ENCODE assay signal across 8 cellular contexts in genomic region chr13:52158629-52159158, GRCh38. TPM values are rescaled to one million over a fixed set of nuclear protein-coding genes. Genes with fewer than 3 reads are reported as not detected.
DNase-seq lines count a peak whose midpoint lies in the region; ATAC-seq and TF ChIP-seq lines count a peak whose summit lies in the region.

No MANE protein-coding gene starts in this region.

- peak overlapping the region; percentile 67 for H3K27ac Mint-ChIP-seq in activated T-helper 2 cell treated with anti-CD3 and anti-CD28 coated beads, Interferon-gamma antibody, Interleukin-2, Interleukin-4, amounts not matched to agents 10 μg/mL and 5 μg/mL and 100 μg/mL, durations not matched to agents 14 hours and 24 hours and 36 hours

- intact Hi-C loops in A673 (cut with micrococcal nuclease; ENCODE audit: unreplicated experiment), result no loop called here
- intact Hi-C loops in activated T-helper 2 cell treated with anti-CD3 and anti-CD28 coated beads, Interferon-gamma antibody, Interleukin-2, Interleukin-4, amounts not matched to agents 10 μg/mL and 5 μg/mL and 100 μg/mL, durations not matched to agents 14 hours and 24 hours and 36 hours (cut with micrococcal nuclease), result loop anchor here (2.0 kb wide), 1 partner anchor 36 kb away; no protein-coding TSS in a partner anchor

- no peaks in the 10 kb centered on the region for H3K36me3 ChIP-seq in A673 (ENCODE audit: insufficient read depth, low read length, poor library complexity, severe bottlenecking)
- H3K36me3 ChIP-seq in cardiac muscle cell, result no peaks in the 10 kb centered on the region
- no peaks in the 10 kb centered on the region for H3K36me3 ChIP-seq in parathyroid adenoma (ENCODE audit: control insufficient read depth, insufficient read depth, low read length)

- H3K9me3 ChIP-seq in A673 (ENCODE audit: low read depth, low read length, poor library complexity, severe bottlenecking), result no peaks in the 10 kb centered on the region
- H3K9me3 ChIP-seq in cardiac muscle cell (ENCODE audit: low read depth), result no peaks in the 10 kb centered on the region
- no peaks in the 10 kb centered on the region for H3K9me3 ChIP-seq in parathyroid adenoma (ENCODE audit: control insufficient read depth, low read length)

- peak overlapping the region; percentile 61 for H3K4me2 ChIP-seq in parathyroid adenoma (ENCODE audit: low read length)

- no peak overlapping the region for H3K9ac ChIP-seq in parathyroid adenoma

- H3K4me3 ChIP-seq in A673 (ENCODE audit: low read depth, low read length, poor library complexity, severe bottlenecking) (peak overlapping the region; percentile 61), cardiac muscle cell (peak overlapping the region; percentile 77), parathyroid adenoma (ENCODE audit: low read depth, low read length) (peak overlapping the region; percentile 51)

- peak overlapping the region; percentile 91 for H2AFZ ChIP-seq in parathyroid adenoma

- peaks cover 44% of the 10 kb centered on the region for H3K4me1 Mint-ChIP-seq in activated T-helper 2 cell treated with anti-CD3 and anti-CD28 coated beads, Interferon-gamma antibody, Interleukin-2, Interleukin-4, amounts not matched to agents 10 μg/mL and 5 μg/mL and 100 μg/mL, durations not matched to agents 14 hours and 24 hours and 36 hours (ENCODE audit: low read depth)

- H3K27ac ChIP-seq in A673 (ENCODE audit: low read depth, low read length, poor library complexity, severe bottlenecking), result peak overlapping the region; percentile 70
- H3K27ac ChIP-seq in cardiac muscle cell, result no peak overlapping the region
- peak overlapping the region; percentile 44 for H3K27ac ChIP-seq in parathyroid adenoma

- no peaks in the 10 kb centered on the region for H3K79me2 ChIP-seq in parathyroid adenoma

- peak; percentile 37 for DNase-seq in A673 (ENCODE audit: low spot score)
- DNase-seq in HT-29 (ENCODE audit: low spot score), result peak; percentile 37
- DNase-seq in activated T-helper 2 cell treated with anti-CD3 and anti-CD28 coated beads, Interferon-gamma antibody, Interleukin-2, Interleukin-4, amounts not matched to agents 10 μg/mL and 5 μg/mL and 100 μg/mL, durations not matched to agents 14 hours and 24 hours and 36 hours (ENCODE audit: low spot score), result no peak
- peak in 1 of 2 donors; percentile 51 for DNase-seq in cardiac muscle cell (ENCODE audit: low read depth in 1 of 2, low spot score in 1 of 2)
- DNase-seq in activated gamma-delta T cell (lab: John Stamatoyannopoulos, UW), result no peak
- DNase-seq in stimulated activated CD4-positive, alpha-beta T cell treated with anti-CD3 and anti-CD28 coated beads, Interleukin-4, amount 100 ng/mL, for 1 hour, result no peak

- CTCF ChIA-PET in A673 (lab: Charles Lee), result no interaction called here

- no peaks in the 10 kb centered on the region for H3K36me3 Mint-ChIP-seq in activated T-helper 2 cell treated with anti-CD3 and anti-CD28 coated beads, Interferon-gamma antibody, Interleukin-2, Interleukin-4, amounts not matched to agents 10 μg/mL and 5 μg/mL and 100 μg/mL, durations not matched to agents 14 hours and 24 hours and 36 hours (ENCODE audit: low read depth)

- no TSS peak for BruUV-seq in A673 (replicated peaks; lab: Mats Ljungman, UMichigan)

- peaks cover 22% of the 10 kb centered on the region for H3K4me1 ChIP-seq in A673 (ENCODE audit: insufficient read depth, low read length, poor library complexity, severe bottlenecking)
- peaks cover 10% of the 10 kb centered on the region for H3K4me1 ChIP-seq in cardiac muscle cell (ENCODE audit: low read depth)
- no peaks in the 10 kb centered on the region for H3K4me1 ChIP-seq in parathyroid adenoma

- H3K4me3 Mint-ChIP-seq in activated T-helper 2 cell treated with anti-CD3 and anti-CD28 coated beads, Interferon-gamma antibody, Interleukin-2, Interleukin-4, amounts not matched to agents 10 μg/mL and 5 μg/mL and 100 μg/mL, durations not matched to agents 14 hours and 24 hours and 36 hours (ENCODE audit: low read depth), result peak overlapping the region; percentile 80

- ATAC-seq in GM18907 (IDR thresholded peaks at IDR 0.05; ENCODE audit: unreplicated experiment), result peak; percentile 34

- no peaks in the 10 kb centered on the region for H3K27me3 ChIP-seq in A673 (replicated peaks; ENCODE audit: insufficient read depth, low read depth, low read length, poor library complexity)
- no peaks in the 10 kb centered on the region for H3K27me3 ChIP-seq in cardiac muscle cell
- no peaks in the 10 kb centered on the region for H3K27me3 ChIP-seq in parathyroid adenoma (ENCODE audit: control insufficient read depth, insufficient read depth, low read length)

- no peak for TF ChIP-seq CTCF in A673 (conservative IDR thresholded peaks at IDR 0.05; ENCODE audit: low read depth, low read length)
- no peak for TF ChIP-seq CTCF in cardiac muscle cell (IDR thresholded peaks at IDR 0.05; ENCODE audit: low read depth, low read length)
- TF ChIP-seq CTCF in parathyroid adenoma (IDR thresholded peaks at IDR 0.05), result no peak

- peaks cover 3% of the 10 kb centered on the region for H3K27me3 Mint-ChIP-seq in activated T-helper 2 cell treated with anti-CD3 and anti-CD28 coated beads, Interferon-gamma antibody, Interleukin-2, Interleukin-4, amounts not matched to agents 10 μg/mL and 5 μg/mL and 100 μg/mL, durations not matched to agents 14 hours and 24 hours and 36 hours (ENCODE audit: low read depth)

- no peaks in the 10 kb centered on the region for H3K9me3 Mint-ChIP-seq in activated T-helper 2 cell treated with anti-CD3 and anti-CD28 coated beads, Interferon-gamma antibody, Interleukin-2, Interleukin-4, amounts not matched to agents 10 μg/mL and 5 μg/mL and 100 μg/mL, durations not matched to agents 14 hours and 24 hours and 36 hours

- POLR2A ChIA-PET in A673 (lab: Charles Lee; ENCODE audit: low non-redundant PET), result no interaction called here

RNA-seq across cellular contexts. Expression of gene NEK3, which starts 0.7 kb away (rescaled TPM):
- 15.9 and 18.1 TPM in 2 replicates for total RNA-seq in A673 (2021)
- 12.1 and 16.9 TPM in 2 replicates for total RNA-seq in HT-29 (2014; rRNA removed; shearing (Covaris generic))
- total RNA-seq in activated T-helper 2 cell treated with anti-CD3 and anti-CD28 coated beads, Interferon-gamma antibody, Interleukin-2, Interleukin-4, amounts not matched to agents 10 μg/mL and 5 μg/mL and 100 μg/mL, durations not matched to agents 14 hours and 24 hours and 36 hours, result 9.4 and 10.0 TPM in 2 replicates
- total RNA-seq in cardiac muscle cell, result 14.2 and 16.1 TPM in 2 replicates
- polyA plus RNA-seq in cardiac muscle cell, result 18.3 and 20.6 TPM in 2 replicates

RNA-seq across cellular contexts. Expression of gene NEK5, which starts 29.8 kb away (rescaled TPM):
- 0.13 TPM in 1 of 2 replicates, not detected in the other for total RNA-seq in A673 (2021)
- 0.05 TPM in 1 of 2 replicates, not detected in the other for total RNA-seq in HT-29 (2014; rRNA removed; shearing (Covaris generic))
- total RNA-seq in activated T-helper 2 cell treated with anti-CD3 and anti-CD28 coated beads, Interferon-gamma antibody, Interleukin-2, Interleukin-4, amounts not matched to agents 10 μg/mL and 5 μg/mL and 100 μg/mL, durations not matched to agents 14 hours and 24 hours and 36 hours, result not detected in 2 replicates
- total RNA-seq in cardiac muscle cell, result 0.33 TPM in 1 of 2 replicates, not detected in the other
- polyA plus RNA-seq in cardiac muscle cell, result 0.34 and 0.71 TPM in 2 replicates

Comparison
In these comparisons a context has a peak if more than half of its experiments do, and no peak if none do; other contexts are left out.
1. DNase-seq: peak in A673 (single experiment) and HT-29 (single experiment); none in activated T-helper 2 cell treated with anti-CD3 and anti-CD28 coated beads, Interferon-gamma antibody, Interleukin-2, Interleukin-4, amounts not matched to agents 10 μg/mL and 5 μg/mL and 100 μg/mL, durations not matched to agents 14 hours and 24 hours and 36 hours (single experiment), activated gamma-delta T cell (single experiment) and stimulated activated CD4-positive, alpha-beta T cell treated with anti-CD3 and anti-CD28 coated beads, Interleukin-4, amount 100 ng/mL, for 1 hour (single experiment).
2. Peak in every context shown above with its lines, with median percentiles within 50 percentile points of each other: H3K4me3 ChIP-seq.